ENCODE assay signal across 1 cellular context in the genomic region with DNA sequence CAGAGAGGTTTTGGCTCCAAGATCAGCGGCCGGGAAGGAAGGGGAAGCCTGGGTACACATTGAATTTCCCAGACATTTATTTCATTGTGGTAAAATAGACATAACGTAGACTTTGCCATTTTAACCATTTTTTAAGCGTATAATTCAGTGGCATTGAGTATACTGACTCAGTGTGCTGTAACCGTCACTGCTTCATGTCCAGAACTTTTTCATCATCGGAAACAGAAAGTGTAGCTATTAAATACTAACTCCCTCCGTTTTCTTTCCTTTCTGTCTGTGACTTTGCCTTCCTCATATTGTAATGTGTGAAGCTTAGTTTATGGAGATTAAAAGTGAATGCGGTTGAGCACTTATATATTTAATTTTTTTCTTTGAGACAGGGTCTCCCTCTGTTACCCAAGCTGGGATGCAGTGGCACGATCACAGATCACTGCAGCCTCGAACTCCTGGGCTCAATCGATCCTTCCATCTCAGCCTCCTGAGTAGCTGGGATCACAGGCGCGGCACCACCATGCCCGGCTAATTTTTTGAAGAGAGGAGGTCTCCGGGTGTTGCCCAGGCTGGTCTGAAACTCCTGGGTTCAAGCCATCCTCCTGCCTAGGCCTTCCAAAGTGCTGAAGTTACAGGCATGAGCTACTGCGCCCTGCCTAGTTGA.
TF ChIP-seq lines count a peak whose summit lies in the region.

No MANE protein-coding gene starts in this region.

TF ChIP-seq in endothelial cell of umbilical vein, 7 proteins besides CTCF, POLR2A, EP300 and RAD21:
- TF ChIP-seq MYC (IDR thresholded peaks at IDR 0.05; ENCODE audit: low read depth, low read length) (no peak), EZH2 (IDR thresholded peaks at IDR 0.05; ENCODE audit: borderline replicate concordance, low read depth, low read length, severe bottlenecking) (no peak), GATA2 (IDR thresholded peaks at IDR 0.05; ENCODE audit: insufficient read depth, insufficient read length, low read depth, low read length) (no peak), FOS (IDR thresholded peaks at IDR 0.05; ENCODE audit: borderline replicate concordance, insufficient read depth, low read length) (no peak), POLR2AphosphoS5 (IDR thresholded peaks at IDR 0.05; ENCODE audit: insufficient read depth, low read depth, low read length) (no peak), JUN (IDR thresholded peaks at IDR 0.05; ENCODE audit: borderline replicate concordance, insufficient read depth, insufficient read length, low read depth) (no peak)
- TF ChIP-seq, protein P1, sequence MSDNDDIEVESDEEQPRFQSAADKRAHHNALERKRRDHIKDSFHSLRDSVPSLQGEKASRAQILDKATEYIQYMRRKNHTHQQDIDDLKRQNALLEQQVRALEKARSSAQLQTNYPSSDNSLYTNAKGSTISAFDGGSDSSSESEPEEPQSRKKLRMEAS (IDR thresholded peaks at IDR 0.05; ENCODE audit: insufficient read depth, insufficient read length), result no peak
